In genomic region chr9:127796225-127796813, GRCh38 we compare ENCODE assay signal across 9 cellular contexts. TPM values are rescaled to one million over a fixed set of nuclear protein-coding genes. Genes with fewer than 3 reads are reported as not detected.
DNase-seq lines count a peak whose midpoint lies in the region; ATAC-seq, FAIRE-seq and TF ChIP-seq lines count a peak whose summit lies in the region.
"Had no signal": no experiment of that assay in that cellular context is flagged by ENCODE, and none has a peak within 500 bp of the region (broad histone marks: within the 10 kb centered on the region; RNA-seq: fewer than 3 reads in every experiment).

No MANE protein-coding gene starts in this region.

- no peak overlapping the region for H3K4me3 ChIP-seq in testis

- no peaks in the 10 kb centered on the region for H3K9me3 Mint-ChIP-seq in activated CD4-positive, alpha-beta T cell treated with anti-CD3 and anti-CD28 coated beads, Interleukin-2, amount 10 ng/mL, durations not matched to agents 7 days and 5 days
- H3K9me3 Mint-ChIP-seq in T-cell, result no peaks in the 10 kb centered on the region

- no peaks in the 10 kb centered on the region for H3K27me3 ChIP-seq in testis

- H3K4me1 Mint-ChIP-seq in activated CD4-positive, alpha-beta T cell treated with anti-CD3 and anti-CD28 coated beads, Interleukin-2, amount 10 ng/mL, durations not matched to agents 7 days and 5 days, result peaks cover 28% of the 10 kb centered on the region
- H3K4me1 Mint-ChIP-seq in T-cell, result peaks cover 21 to 33% (median 27%) of the 10 kb centered on the region in 3 donors

- no peak for DNase-seq in activated CD4-positive, alpha-beta T cell treated with anti-CD3 and anti-CD28 coated beads, Interleukin-2, amount 10 ng/mL, durations not matched to agents 7 days and 5 days
- no peak for DNase-seq in activated CD4-positive, alpha-beta T cell treated with anti-CD3 and anti-CD28 coated beads for 48 hours
- DNase-seq in T-cell, result no peak
- peak; percentile 68 for DNase-seq in left cardiac atrium
- peak; percentile 89 for DNase-seq in testis
- no peak for DNase-seq in KBM-7
- no peak for DNase-seq in HTR-8/SVneo (ENCODE audit: insufficient read length, low spot score)
- DNase-seq in activated CD4-positive, alpha-beta T cell treated with anti-CD3 and anti-CD28 coated beads for 4 hours, result no peak
- DNase-seq: Calu3 had no signal

- CTCF ChIA-PET in activated CD4-positive, alpha-beta T cell treated with anti-CD3 and anti-CD28 coated beads, Interleukin-2, amount 10 ng/mL, durations not matched to agents 7 days and 5 days (lab: Charles Lee), result interaction anchor here (2.6 kb wide), 1 partner anchor 125 kb away, joined by 9 read pairs; no protein-coding TSS in a partner anchor
- CTCF ChIA-PET in T-cell (lab: Charles Lee), result interaction anchor here in 1 of 2 donors (1.0 kb wide), 1 partner anchor 9 kb away, joined by 3 read pairs; no protein-coding TSS in a partner anchor

- peak overlapping the region; percentile 62 for H3K4me3 Mint-ChIP-seq in activated CD4-positive, alpha-beta T cell treated with anti-CD3 and anti-CD28 coated beads, Interleukin-2, amount 10 ng/mL, durations not matched to agents 7 days and 5 days
- H3K4me3 Mint-ChIP-seq in T-cell, result peak overlapping the region; percentile 42 to 63 (median 59)

- H3K27ac ChIP-seq in testis, result peak overlapping the region; percentile 65 to 67

- no peak for TF ChIP-seq CTCF in testis (IDR thresholded peaks at IDR 0.05)

- peaks cover 36% of the 10 kb centered on the region for H3K4me1 ChIP-seq in testis

- no peak for TF ChIP-seq POLR2A in testis (IDR thresholded peaks at IDR 0.05)

- H3K9me3 ChIP-seq in testis, result no peaks in the 10 kb centered on the region

- peak overlapping the region; percentile 83 for H3K27ac Mint-ChIP-seq in activated CD4-positive, alpha-beta T cell treated with anti-CD3 and anti-CD28 coated beads, Interleukin-2, amount 10 ng/mL, durations not matched to agents 7 days and 5 days
- peak overlapping the region; percentile 86 to 91 for H3K27ac Mint-ChIP-seq in T-cell

- H3K36me3 ChIP-seq in testis (ENCODE audit: low read depth, missing control alignments), result no peaks in the 10 kb centered on the region

- 38 to 40% methylated on average over 8 of the region's 8 CpGs for WGBS in testis, 2 donors

- in situ Hi-C loops in KBM-7 (cut with MboI; ENCODE audit: low pct_unique_long_range_greater_than_20kb, low sequenced_read_pairs), result no loop called here

- peaks cover 13% of the 10 kb centered on the region for H3K36me3 Mint-ChIP-seq in activated CD4-positive, alpha-beta T cell treated with anti-CD3 and anti-CD28 coated beads, Interleukin-2, amount 10 ng/mL, durations not matched to agents 7 days and 5 days (ENCODE audit: low read depth)
- peaks cover 4% of the 10 kb centered on the region for H3K36me3 Mint-ChIP-seq in T-cell

- H3K27me3 Mint-ChIP-seq in activated CD4-positive, alpha-beta T cell treated with anti-CD3 and anti-CD28 coated beads, Interleukin-2, amount 10 ng/mL, durations not matched to agents 7 days and 5 days, result no peaks in the 10 kb centered on the region
- H3K27me3 Mint-ChIP-seq in T-cell, result no peaks in the 10 kb centered on the region

- POLR2A ChIA-PET in activated CD4-positive, alpha-beta T cell treated with anti-CD3 and anti-CD28 coated beads, Interleukin-2, amount 10 ng/mL, durations not matched to agents 7 days and 5 days (lab: Charles Lee), result no interaction called here
- POLR2A ChIA-PET in T-cell (lab: Charles Lee), result interaction anchor here (0.6 to 0.7 kb wide), 3 partner anchors 115 to 1232 kb away, joined by 3 to 5 read pairs (median 5); no protein-coding TSS in a partner anchor

- FAIRE-seq in HTR-8/SVneo (lab: Jason Lieb, UNC), result no peak

- intact Hi-C loops in left cardiac atrium (cut with DNase I), result no loop called here
- intact Hi-C loops in testis (cut with DNase I; ENCODE audit: low total_unique reads), result no loop called here

- ATAC-seq in T-cell (replicated peaks in 1 of 4) (peak in 3 of 4 experiments; percentile 29 to 46 (median 39)), left cardiac atrium (peak; percentile 67 to 82)

RNA-seq across cellular contexts. Expression of gene FPGS, which starts 6.4 kb away (rescaled TPM):
- total RNA-seq in activated CD4-positive, alpha-beta T cell treated with anti-CD3 and anti-CD28 coated beads, Interleukin-2, amount 10 ng/mL, durations not matched to agents 7 days and 5 days, result 10 to 100 TPM; 66.7 to 78.1 TPM
- total RNA-seq in T-cell (100 to 1,000 TPM in 3 of 5 donors, 10 to 100 TPM in 2; 78.4 to 151 (median 139) TPM), left cardiac atrium (10 to 100 TPM; 40.4 to 59.5 TPM), testis (100 to 1,000 TPM in 1 of 2 donors, 10 to 100 TPM in 1; 99.3 to 105 TPM)
- polyA plus RNA-seq in testis (ENCODE audit: insufficient read depth, low read depth, low replicate concordance), result 37.9 TPM

RNA-seq across cellular contexts. Expression of gene CDK9, which starts 10.5 kb away (rescaled TPM):
- total RNA-seq in activated CD4-positive, alpha-beta T cell treated with anti-CD3 and anti-CD28 coated beads, Interleukin-2, amount 10 ng/mL, durations not matched to agents 7 days and 5 days, result 100 to 1,000 TPM in 1 of 2 experiments, 10 to 100 TPM in 1; 99.4 to 110 TPM
- total RNA-seq in T-cell (100 to 1,000 TPM; 108 to 159 (median 147) TPM), left cardiac atrium (10 to 100 TPM; 58.3 to 64.2 TPM), testis (100 to 1,000 TPM; 136 to 163 TPM)
- 77.1 TPM for polyA plus RNA-seq in testis (ENCODE audit: insufficient read depth, low read depth, low replicate concordance)

RNA-seq across cellular contexts. Expression of gene SH2D3C, which starts 17.9 kb away (rescaled TPM):
- 10 to 100 TPM; 67.9 to 71.4 TPM for total RNA-seq in activated CD4-positive, alpha-beta T cell treated with anti-CD3 and anti-CD28 coated beads, Interleukin-2, amount 10 ng/mL, durations not matched to agents 7 days and 5 days
- total RNA-seq in T-cell, result 10 to 100 TPM; 31.6 to 48.7 (median 47.7) TPM
- 10 to 100 TPM; 18.4 to 21.5 TPM for total RNA-seq in left cardiac atrium
- total RNA-seq in testis, result 1 to 10 TPM; 6.6 to 9.6 TPM
- 8.8 TPM for polyA plus RNA-seq in testis (ENCODE audit: insufficient read depth, low read depth, low replicate concordance)
- total RNA-seq: Calu3 had no signal

RNA-seq across cellular contexts. Expression of gene ENG, which starts 58.1 kb away (rescaled TPM):
- total RNA-seq in activated CD4-positive, alpha-beta T cell treated with anti-CD3 and anti-CD28 coated beads, Interleukin-2, amount 10 ng/mL, durations not matched to agents 7 days and 5 days, result 10 to 100 TPM; 17.2 to 17.3 TPM
- total RNA-seq in T-cell, result 10 to 100 TPM in 1 of 5 donors, 1 to 10 TPM in 4; 6.8 to 16.7 (median 8.8) TPM
- 100 to 1,000 TPM; 132 to 392 TPM for total RNA-seq in left cardiac atrium
- total RNA-seq in testis, result 100 to 1,000 TPM; 132 to 214 TPM
- 144 TPM for polyA plus RNA-seq in testis (ENCODE audit: insufficient read depth, low read depth, low replicate concordance)
- total RNA-seq: Calu3 had no signal

Comparison
In these comparisons a context has a peak if more than half of its experiments do, and no peak if none do; other contexts are left out.
1. DNase-seq: peak in left cardiac atrium (single experiment) and testis (single experiment); none in activated CD4-positive, alpha-beta T cell treated with anti-CD3 and anti-CD28 coated beads, Interleukin-2, amount 10 ng/mL, durations not matched to agents 7 days and 5 days (single experiment), activated CD4-positive, alpha-beta T cell treated with anti-CD3 and anti-CD28 coated beads for 48 hours (single experiment), T-cell (0 of 34), KBM-7 (single experiment), HTR-8/SVneo (single experiment) and activated CD4-positive, alpha-beta T cell treated with anti-CD3 and anti-CD28 coated beads for 4 hours (0 of 2).